Comparison of ENCODE assay signal across 31 cellular contexts in genomic region chr17:69232650-69233049, GRCh38.
"Had no signal": no experiment of that assay in that cellular context is flagged by ENCODE, and none has a peak within 500 bp of the region (broad histone marks: within the 10 kb centered on the region; RNA-seq: fewer than 3 reads in every experiment).

No MANE protein-coding gene starts in this region.

- H3K27me3 ChIP-seq: body of pancreas, esophagus squamous epithelium had no signal

- H3K27me3 Mint-ChIP-seq: activated CD4-positive, alpha-beta memory T cell treated with anti-CD3 and anti-CD28 coated beads for 36 hours; activated CD4-positive, alpha-beta T cell treated with anti-CD3 and anti-CD28 coated beads for 36 hours; activated naive CD4-positive, alpha-beta T cell treated with anti-CD3 and anti-CD28 coated beads, Interleukin-2, amount 50 U/mL, for 24 hours had no signal

- H3K4me3 ChIP-seq: body of pancreas, esophagus squamous epithelium had no signal

- H3K27ac Mint-ChIP-seq: activated CD4-positive, alpha-beta memory T cell treated with anti-CD3 and anti-CD28 coated beads for 36 hours; activated CD4-positive, alpha-beta T cell treated with anti-CD3 and anti-CD28 coated beads for 36 hours; activated CD4-positive, alpha-beta T cell treated with anti-CD3 and anti-CD28 coated beads, Interleukin-2, amount 10 ng/mL, durations not matched to agents 24 days and 14 days; activated CD8-positive, alpha-beta memory T cell treated with anti-CD3 and anti-CD28 coated beads, Interleukin-2, amount 10 ng/mL, durations not matched to agents 7 days and 5 days; activated CD8-positive, alpha-beta T cell treated with anti-CD3 and anti-CD28 coated beads, Interleukin-2, amount 10 ng/mL, durations not matched to agents 7 days and 5 days; activated naive CD4-positive, alpha-beta T cell treated with anti-CD3 and anti-CD28 coated beads for 36 hours; activated naive CD8-positive, alpha-beta T cell treated with anti-CD3 and anti-CD28 coated beads, Interleukin-2, amount 10 ng/mL, durations not matched to agents 7 days and 5 days; activated T-helper 1 cell treated with anti-CD3 and anti-CD28 coated beads, Interleukin-12 subunit alpha, Interleukin-12 subunit beta, Interleukin-2, Interleukin-4 antibody, amounts not matched to agents 30 ng/mL and 10 ng/mL and 1 ng/mL, durations not matched to agents 14 hours and 24 hours and 36 hours; activated T-helper 2 cell treated with anti-CD3 and anti-CD28 coated beads, Interferon-gamma antibody, Interleukin-2, Interleukin-4, amounts not matched to agents 10 μg/mL and 5 μg/mL and 100 μg/mL, durations not matched to agents 14 hours and 24 hours and 36 hours had no signal

- H3K9me3 Mint-ChIP-seq: activated CD4-positive, alpha-beta T cell treated with anti-CD3 and anti-CD28 coated beads, Interleukin-2, amount 10 ng/mL, durations not matched to agents 24 days and 14 days; activated T-helper 1 cell treated with anti-CD3 and anti-CD28 coated beads, Interleukin-12 subunit alpha, Interleukin-12 subunit beta, Interleukin-2, Interleukin-4 antibody, amounts not matched to agents 30 ng/mL and 10 ng/mL and 1 ng/mL, durations not matched to agents 14 hours and 24 hours and 36 hours had no signal

- H3K27ac ChIP-seq: body of pancreas, epithelial cell of prostate, esophagus squamous epithelium had no signal

- FAIRE-seq: colon, endometrium, endothelial cell of umbilical vein, frontal cortex had no signal

- H3K4me3 Mint-ChIP-seq: activated CD4-positive, alpha-beta memory T cell treated with anti-CD3 and anti-CD28 coated beads for 36 hours; activated CD4-positive, alpha-beta T cell treated with anti-CD3 and anti-CD28 coated beads for 36 hours; activated CD4-positive, alpha-beta T cell treated with anti-CD3 and anti-CD28 coated beads, Interleukin-2, amount 10 ng/mL, durations not matched to agents 24 days and 14 days; activated CD8-positive, alpha-beta memory T cell treated with anti-CD3 and anti-CD28 coated beads, Interleukin-2, amount 10 ng/mL, durations not matched to agents 7 days and 5 days; activated CD8-positive, alpha-beta T cell treated with anti-CD3 and anti-CD28 coated beads, Interleukin-2, amount 10 ng/mL, durations not matched to agents 7 days and 5 days; activated naive CD4-positive, alpha-beta T cell treated with anti-CD3 and anti-CD28 coated beads for 36 hours; activated naive CD4-positive, alpha-beta T cell treated with anti-CD3 and anti-CD28 coated beads, Interleukin-2, amount 50 U/mL, for 24 hours; activated naive CD8-positive, alpha-beta T cell treated with anti-CD3 and anti-CD28 coated beads, Interleukin-2, amount 10 ng/mL, durations not matched to agents 7 days and 5 days; activated T-helper 1 cell treated with anti-CD3 and anti-CD28 coated beads, Interleukin-12 subunit alpha, Interleukin-12 subunit beta, Interleukin-2, Interleukin-4 antibody, amounts not matched to agents 30 ng/mL and 10 ng/mL and 1 ng/mL, durations not matched to agents 14 hours and 24 hours and 36 hours had no signal

- H3K4me1 Mint-ChIP-seq: activated CD4-positive, alpha-beta T cell treated with anti-CD3 and anti-CD28 coated beads for 36 hours; activated naive CD4-positive, alpha-beta T cell treated with anti-CD3 and anti-CD28 coated beads, Interleukin-2, amount 50 U/mL, for 24 hours; activated naive CD8-positive, alpha-beta T cell treated with anti-CD3 and anti-CD28 coated beads, Interleukin-2, amount 10 ng/mL, durations not matched to agents 7 days and 5 days had no signal

- ATAC-seq: activated CD4-positive, alpha-beta T cell treated with anti-CD3 and anti-CD28 coated beads for 36 hours; activated CD8-positive, alpha-beta memory T cell treated with anti-CD3 and anti-CD28 coated beads, Interleukin-2, amount 10 ng/mL, durations not matched to agents 7 days and 5 days; activated CD8-positive, alpha-beta T cell treated with anti-CD3 and anti-CD28 coated beads, Interleukin-2, amount 10 ng/mL, durations not matched to agents 7 days and 5 days; body of pancreas had no signal

- H3K36me3 ChIP-seq: esophagus squamous epithelium had no signal

- H3K4me1 ChIP-seq: body of pancreas had no signal

- DNase-seq: activated CD4-positive, alpha-beta memory T cell treated with anti-CD3 and anti-CD28 coated beads for 36 hours; activated CD4-positive, alpha-beta T cell treated with anti-CD3 and anti-CD28 coated beads for 36 hours; activated CD4-positive, alpha-beta T cell treated with anti-CD3 and anti-CD28 coated beads, Interleukin-2, amount 10 ng/mL, durations not matched to agents 24 days and 14 days; activated CD4-positive, CD25-positive, alpha-beta regulatory T cell; activated CD4-positive, CD25-positive, alpha-beta regulatory T cell treated with anti-CD3 and anti-CD28 coated beads, Interleukin-2, amount 50 U/mL, for 72 hours; activated CD8-positive, alpha-beta memory T cell treated with anti-CD3 and anti-CD28 coated beads, Interleukin-2, amount 10 ng/mL, durations not matched to agents 7 days and 5 days; activated CD8-positive, alpha-beta memory T cell treated with anti-CD3 and anti-CD28 coated beads, Interleukin-2, amount 50 U/mL, for 4 hours; activated CD8-positive, alpha-beta T cell treated with anti-CD3 and anti-CD28 coated beads, Interleukin-2, amount 10 ng/mL, durations not matched to agents 7 days and 5 days; activated effector memory CD4-positive, alpha-beta T cell treated with anti-CD3 and anti-CD28 coated beads, Interleukin-2, amount 50 U/mL, for 16 hours; activated naive CD4-positive, alpha-beta T cell treated with anti-CD3 and anti-CD28 coated beads for 36 hours; activated naive CD8-positive, alpha-beta T cell treated with anti-CD3 and anti-CD28 coated beads, Interleukin-2, amount 10 ng/mL, durations not matched to agents 7 days and 5 days; activated T-cell treated with anti-CD3 and anti-CD28 coated beads, Interleukin-2, amount 50 U/mL, for 1 hour; activated T-cell treated with anti-CD3 and anti-CD28 coated beads, Interleukin-2, amount 50 U/mL, for 48 hours; amygdala; aorta; body of pancreas; caudate nucleus; cortex of kidney; effector CD8-positive, alpha-beta T cell; esophagus squamous epithelium; foreskin fibroblast; head of caudate nucleus; T-helper 2 cell had no signal

- H3K36me3 Mint-ChIP-seq: activated CD4-positive, alpha-beta memory T cell treated with anti-CD3 and anti-CD28 coated beads for 36 hours; activated naive CD8-positive, alpha-beta T cell treated with anti-CD3 and anti-CD28 coated beads, Interleukin-2, amount 10 ng/mL, durations not matched to agents 7 days and 5 days had no signal
